Comparison of ENCODE assay signal across 9 cellular contexts in genomic region chr1:94299627-94300552, GRCh38.
DNase-seq lines count a peak whose midpoint lies in the region; ATAC-seq and TF ChIP-seq lines count a peak whose summit lies in the region.
"Had no signal": no experiment of that assay in that cellular context is flagged by ENCODE, and none has a peak within 500 bp of the region (broad histone marks: within the 10 kb centered on the region; RNA-seq: fewer than 3 reads in every experiment).

No MANE protein-coding gene starts in this region.

- no peaks in the 10 kb centered on the region for H3K27me3 ChIP-seq in RWPE2 (ENCODE audit: insufficient read depth, poor library complexity, severe bottlenecking)
- no peaks in the 10 kb centered on the region for H3K27me3 ChIP-seq in osteoblast (ENCODE audit: insufficient read depth, low read length)

- no peaks in the 10 kb centered on the region for H4K20me1 ChIP-seq in osteoblast (ENCODE audit: insufficient read depth, low read length)

- H3K4me2 ChIP-seq in osteoblast (ENCODE audit: insufficient read depth, low read length), result no peak overlapping the region

- TF ChIP-seq CTCF in RWPE2 (IDR thresholded peaks at IDR 0.05; ENCODE audit: poor library complexity, severe bottlenecking) (no peak), fibroblast of villous mesenchyme (IDR thresholded peaks at IDR 0.05; ENCODE audit: insufficient read depth, low read depth, low read length) (no peak), osteoblast (IDR thresholded peaks at IDR 0.05; ENCODE audit: extremely low read depth, low read depth, low read length) (no peak)

- peak; percentile 83 for ATAC-seq in RWPE2 (ENCODE audit: low read depth)
- no peak for ATAC-seq in activated CD4-positive, CD25-positive, alpha-beta regulatory T cell treated with anti-CD3 and anti-CD28 coated beads, Interleukin-2, amount 50 U/mL, for 24 hours
- ATAC-seq in HG03571 (IDR thresholded peaks at IDR 0.05; ENCODE audit: unreplicated experiment), result no peak

- no peak overlapping the region for H2AFZ ChIP-seq in osteoblast (ENCODE audit: low read length)

- H3K27ac ChIP-seq in RWPE2 (ENCODE audit: poor library complexity, severe bottlenecking), result peak overlapping the region; percentile 89
- no peak overlapping the region for H3K27ac ChIP-seq in osteoblast (ENCODE audit: low read depth, low read length)

- H3K4me3 ChIP-seq in RWPE2 (ENCODE audit: severe bottlenecking) (no peak overlapping the region), fibroblast of villous mesenchyme (ENCODE audit: low read depth, low read length) (no peak overlapping the region), osteoblast (ENCODE audit: insufficient read depth, low read length) (no peak overlapping the region)

- H3K9me3 ChIP-seq in RWPE2 (ENCODE audit: severe bottlenecking), result no peaks in the 10 kb centered on the region
- H3K9me3 ChIP-seq in osteoblast (ENCODE audit: low read depth, low read length), result no peaks in the 10 kb centered on the region

- H3K36me3 ChIP-seq in RWPE2 (ENCODE audit: low read depth), result no peaks in the 10 kb centered on the region
- no peaks in the 10 kb centered on the region for H3K36me3 ChIP-seq in osteoblast (ENCODE audit: insufficient read depth, low read length)

- H3K79me2 ChIP-seq in osteoblast (ENCODE audit: insufficient read depth, low read length), result no peaks in the 10 kb centered on the region

- DNase-seq in EH (ENCODE audit: low read depth) (peak; percentile 72), RWPE2 (ENCODE audit: low spot score) (no peak), fibroblast of villous mesenchyme (ENCODE audit: low read depth) (peak; percentile 66), osteoblast (ENCODE audit: insufficient read length, low spot score, missing footprints) (peak; percentile 39), 8988T (no peak)
- no peak for DNase-seq in stimulated activated CD8-positive, alpha-beta memory T cell treated with anti-CD3 and anti-CD28 coated beads, Interleukin-4, amount 100 ng/mL, for 48 hours
- DNase-seq: activated T-cell treated with anti-CD3 and anti-CD28 coated beads for 4 hours had no signal

- peaks cover 58% of the 10 kb centered on the region for H3K4me1 ChIP-seq in RWPE2 (ENCODE audit: insufficient read depth, poor library complexity, severe bottlenecking)
- peaks cover 57% of the 10 kb centered on the region for H3K4me1 ChIP-seq in osteoblast (ENCODE audit: insufficient read depth, low read length)

Comparison
In these comparisons a context has a peak if more than half of its experiments do, and no peak if none do; other contexts are left out.
1. DNase-seq: peak in EH (single experiment), fibroblast of villous mesenchyme (single experiment) and osteoblast (single experiment); none in RWPE2 (single experiment), 8988T (single experiment) and stimulated activated CD8-positive, alpha-beta memory T cell treated with anti-CD3 and anti-CD28 coated beads, Interleukin-4, amount 100 ng/mL, for 48 hours (single experiment).